ENCODE assay signal across 22 cellular contexts in the genomic region with DNA sequence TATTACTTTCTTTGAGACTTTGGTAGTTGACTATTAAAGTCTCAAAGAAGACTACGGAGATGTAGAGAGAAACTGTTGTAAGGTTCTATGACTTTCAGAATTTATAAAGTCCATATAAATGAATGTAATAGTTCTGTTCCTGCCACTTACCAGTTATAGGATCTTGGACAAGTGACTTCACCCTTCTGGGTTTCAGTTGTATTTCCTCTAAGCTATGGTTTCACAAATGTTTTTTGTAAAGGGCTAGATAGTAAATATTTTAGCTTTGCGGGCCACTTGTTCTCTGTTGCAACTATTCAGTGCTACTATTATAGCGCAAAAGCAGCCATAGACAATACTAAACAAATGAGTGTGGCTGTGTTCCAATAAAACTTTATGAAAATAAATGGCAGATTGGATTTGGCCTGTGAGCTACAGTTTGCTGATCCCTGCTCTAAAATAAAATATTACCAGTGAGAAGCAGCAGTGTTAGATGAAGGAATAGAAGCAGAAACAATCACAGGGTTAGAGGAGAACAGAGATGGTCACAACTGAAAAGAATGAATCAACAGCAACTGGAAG. TPM values are rescaled to one million over a fixed set of nuclear protein-coding genes. Genes with fewer than 3 reads are reported as not detected.
DNase-seq lines count a peak whose midpoint lies in the region; ATAC-seq, FAIRE-seq and TF ChIP-seq lines count a peak whose summit lies in the region.
"Had no signal": no experiment of that assay in that cellular context is flagged by ENCODE, and none has a peak within 500 bp of the region (broad histone marks: within the 10 kb centered on the region; RNA-seq: fewer than 3 reads in every experiment).

No MANE protein-coding gene starts in this region.

- no peak overlapping the region for H3K4me3 ChIP-seq in tibial artery
- H3K4me3 ChIP-seq: GM23338, Peyer's patch had no signal

- peaks cover 44 to 74% (median 61%) of the 10 kb centered on the region in 3 donors for H3K36me3 ChIP-seq in tibial artery

- peak; percentile 26 for FAIRE-seq in GM19239 (lab: Jason Lieb, UNC)

- H3K36me3 Mint-ChIP-seq in activated naive CD8-positive, alpha-beta T cell treated with anti-CD3 and anti-CD28 coated beads for 36 hours = peaks cover 31% of the 10 kb centered on the region
- peaks cover 63% of the 10 kb centered on the region for H3K36me3 Mint-ChIP-seq in activated naive CD8-positive, alpha-beta T cell treated with anti-CD3 and anti-CD28 coated beads, Interleukin-2, amount 50 U/mL, for 24 hours (ENCODE audit: low read depth)
- H3K36me3 Mint-ChIP-seq in T-helper 17 cell (ENCODE audit: low read depth) = peaks cover 17% of the 10 kb centered on the region
- peaks cover 94% of the 10 kb centered on the region for H3K36me3 Mint-ChIP-seq in stimulated activated effector memory CD8-positive, alpha-beta T cell treated with anti-CD3 and anti-CD28 coated beads, Interleukin-12 subunit alpha, Interleukin-12 subunit beta, amount 100 ng/mL, for 72 hours

- H3K27me3 Mint-ChIP-seq in activated naive CD8-positive, alpha-beta T cell treated with anti-CD3 and anti-CD28 coated beads for 36 hours = no peaks in the 10 kb centered on the region
- no peaks in the 10 kb centered on the region for H3K27me3 Mint-ChIP-seq in activated naive CD8-positive, alpha-beta T cell treated with anti-CD3 and anti-CD28 coated beads, Interleukin-2, amount 50 U/mL, for 24 hours
- no peaks in the 10 kb centered on the region for H3K27me3 Mint-ChIP-seq in T-helper 17 cell

- no peak for ATAC-seq in activated naive CD8-positive, alpha-beta T cell treated with anti-CD3 and anti-CD28 coated beads, Interleukin-2, amount 50 U/mL, for 24 hours
- no peak for ATAC-seq in T-helper 17 cell
- no peak for ATAC-seq in stimulated activated effector memory CD8-positive, alpha-beta T cell treated with anti-CD3 and anti-CD28 coated beads, Interleukin-12 subunit alpha, Interleukin-12 subunit beta, amount 100 ng/mL, for 72 hours
- ATAC-seq in GM18907 (IDR thresholded peaks at IDR 0.05; ENCODE audit: unreplicated experiment) = no peak
- ATAC-seq: GM23338 had no signal

- H3K27ac Mint-ChIP-seq in activated naive CD8-positive, alpha-beta T cell treated with anti-CD3 and anti-CD28 coated beads for 36 hours = peak overlapping the region; percentile 49
- no peak overlapping the region for H3K27ac Mint-ChIP-seq in activated naive CD8-positive, alpha-beta T cell treated with anti-CD3 and anti-CD28 coated beads, Interleukin-2, amount 50 U/mL, for 24 hours
- H3K27ac Mint-ChIP-seq in T-helper 17 cell = peak overlapping the region; percentile 53
- peak overlapping the region; percentile 93 for H3K27ac Mint-ChIP-seq in stimulated activated effector memory CD8-positive, alpha-beta T cell treated with anti-CD3 and anti-CD28 coated beads, Interleukin-12 subunit alpha, Interleukin-12 subunit beta, amount 100 ng/mL, for 72 hours
- H3K27ac Mint-ChIP-seq: GM23338 had no signal

- H3K4me1 Mint-ChIP-seq in activated naive CD8-positive, alpha-beta T cell treated with anti-CD3 and anti-CD28 coated beads for 36 hours = peaks cover 13% of the 10 kb centered on the region
- H3K4me1 Mint-ChIP-seq in activated naive CD8-positive, alpha-beta T cell treated with anti-CD3 and anti-CD28 coated beads, Interleukin-2, amount 50 U/mL, for 24 hours = peaks cover 24% of the 10 kb centered on the region
- H3K4me1 Mint-ChIP-seq in T-helper 17 cell = peaks cover 19% of the 10 kb centered on the region
- peaks cover 39% of the 10 kb centered on the region for H3K4me1 Mint-ChIP-seq in stimulated activated effector memory CD8-positive, alpha-beta T cell treated with anti-CD3 and anti-CD28 coated beads, Interleukin-12 subunit alpha, Interleukin-12 subunit beta, amount 100 ng/mL, for 72 hours

- H3K27me3 ChIP-seq in tibial artery = no peaks in the 10 kb centered on the region
- H3K27me3 ChIP-seq: Peyer's patch had no signal

- no peak for DNase-seq in activated naive CD8-positive, alpha-beta T cell treated with anti-CD3 and anti-CD28 coated beads for 36 hours
- no peak for DNase-seq in activated naive CD8-positive, alpha-beta T cell treated with anti-CD3 and anti-CD28 coated beads, Interleukin-2, amount 50 U/mL, for 24 hours
- DNase-seq in GM19239 (ENCODE audit: insufficient read length, low spot score) (no peak), T-helper 17 cell (no peak), tibial artery (no peak)
- DNase-seq in stimulated activated effector memory CD8-positive, alpha-beta T cell treated with anti-CD3 and anti-CD28 coated beads, Interleukin-12 subunit alpha, Interleukin-12 subunit beta, amount 100 ng/mL, for 72 hours (ENCODE audit: low spot score in 2 of 2) = no peak
- DNase-seq: AML-193, DMS79 treated with DMSO at 0.1 percent for 48 hours, HCEC 1CT, MM.1S, NCI-H1092 treated with DMSO at 0.1 percent for 48 hours, NCI-H146, NCI-H2081, NCI-H2171 treated with DMSO at 0.1 percent for 48 hours, NCI-H446, NCI-H69, Peyer's patch had no signal

- H3K4me3 Mint-ChIP-seq in activated naive CD8-positive, alpha-beta T cell treated with anti-CD3 and anti-CD28 coated beads for 36 hours = no peak overlapping the region
- H3K4me3 Mint-ChIP-seq in activated naive CD8-positive, alpha-beta T cell treated with anti-CD3 and anti-CD28 coated beads, Interleukin-2, amount 50 U/mL, for 24 hours = no peak overlapping the region
- no peak overlapping the region for H3K4me3 Mint-ChIP-seq in T-helper 17 cell
- H3K4me3 Mint-ChIP-seq in stimulated activated effector memory CD8-positive, alpha-beta T cell treated with anti-CD3 and anti-CD28 coated beads, Interleukin-12 subunit alpha, Interleukin-12 subunit beta, amount 100 ng/mL, for 72 hours = peak overlapping the region; percentile 26
- H3K4me3 Mint-ChIP-seq: GM23338 had no signal

- H3K4me1 ChIP-seq in tibial artery = peaks cover 3 to 13% (median 7%) of the 10 kb centered on the region in 4 donors
- H3K4me1 ChIP-seq: Peyer's patch had no signal

- TF ChIP-seq CTCF in tibial artery (IDR thresholded peaks at IDR 0.05) = no peak

- H3K27ac ChIP-seq in tibial artery = no peak overlapping the region
- H3K27ac ChIP-seq: C4-2B, Peyer's patch had no signal

- intact Hi-C loops in tibial artery (cut with DNase I; ENCODE audit: low total_unique reads) = no loop called here

- H3K9me3 Mint-ChIP-seq in activated naive CD8-positive, alpha-beta T cell treated with anti-CD3 and anti-CD28 coated beads for 36 hours = no peaks in the 10 kb centered on the region
- no peaks in the 10 kb centered on the region for H3K9me3 Mint-ChIP-seq in activated naive CD8-positive, alpha-beta T cell treated with anti-CD3 and anti-CD28 coated beads, Interleukin-2, amount 50 U/mL, for 24 hours
- no peaks in the 10 kb centered on the region for H3K9me3 Mint-ChIP-seq in stimulated activated effector memory CD8-positive, alpha-beta T cell treated with anti-CD3 and anti-CD28 coated beads, Interleukin-12 subunit alpha, Interleukin-12 subunit beta, amount 100 ng/mL, for 72 hours
- H3K9me3 Mint-ChIP-seq: GM23338 had no signal

- no peaks in the 10 kb centered on the region for H3K9me3 ChIP-seq in T-helper 17 cell (ENCODE audit: control insufficient read depth, low read length, poor library complexity, severe bottlenecking)
- no peaks in the 10 kb centered on the region for H3K9me3 ChIP-seq in tibial artery
- H3K9me3 ChIP-seq: Peyer's patch had no signal

RNA-seq across cellular contexts. Expression of a gene that starts 14.7 kb away (rescaled TPM):
- total RNA-seq in activated naive CD8-positive, alpha-beta T cell treated with anti-CD3 and anti-CD28 coated beads for 36 hours = 10 to 100 TPM; 39.6 to 41.0 TPM
- total RNA-seq in T-helper 17 cell = 10 to 100 TPM in 1 of 2 donors, 1 to 10 TPM in 1; 9.0 to 14.3 TPM

RNA-seq across cellular contexts. Expression of a gene that starts 25.0 kb away (rescaled TPM):
- total RNA-seq in activated naive CD8-positive, alpha-beta T cell treated with anti-CD3 and anti-CD28 coated beads for 36 hours = not detected
- total RNA-seq in T-helper 17 cell = not detected
- total RNA-seq: GM23338, LHCN-M2, Peyer's patch, SK-MEL-5 had no signal

RNA-seq across cellular contexts. Expression of a gene that starts 44.4 kb away (rescaled TPM):
- total RNA-seq in activated naive CD8-positive, alpha-beta T cell treated with anti-CD3 and anti-CD28 coated beads for 36 hours = 1 to 10 TPM; 2.5 to 3.0 TPM
- 1 to 10 TPM; 2.6 to 4.3 TPM for total RNA-seq in T-helper 17 cell
- total RNA-seq: LHCN-M2 had no signal
